21 cellular contexts compared by ENCODE assay signal in genomic region chr14:105382343-105383082, GRCh38. TPM values are rescaled to one million over a fixed set of nuclear protein-coding genes. Genes with fewer than 3 reads are reported as not detected.
"Had no signal": no experiment of that assay in that cellular context is flagged by ENCODE, and none has a peak within 500 bp of the region (broad histone marks: within the 10 kb centered on the region; RNA-seq: fewer than 3 reads in every experiment).

No MANE protein-coding gene starts in this region.

- DNase-seq: central memory CD4-positive, alpha-beta T cell; colonic mucosa; dermis blood vessel endothelial cell; effector memory CD8-positive, alpha-beta T cell; hypothalamus; lower lobe of right lung; nephron progenitor cell; occipital lobe; retina; stimulated activated CD4-positive, alpha-beta T cell treated with anti-CD3 and anti-CD28 coated beads, Interleukin-2, amount 100 ng/mL, for 24 hours; stimulated activated CD4-positive, alpha-beta T cell treated with anti-CD3 and anti-CD28 coated beads, Interleukin-4, amount 100 ng/mL, for 24 hours; stimulated activated naive CD4-positive, alpha-beta T cell treated with Interleukin-2 at 50 U/mL for 16 hours; stomach; thyroid gland had no signal

- H3K36me3 ChIP-seq: colonic mucosa had no signal

- H3K9me3 Mint-ChIP-seq: effector memory CD8-positive, alpha-beta T cell; naive thymus-derived CD8-positive, alpha-beta T cell; nephron progenitor cell; stimulated activated effector memory CD8-positive, alpha-beta T cell treated with anti-CD3 and anti-CD28 coated beads, Interleukin-12 subunit alpha, Interleukin-12 subunit beta, amount 100 ng/mL, for 72 hours; type B pancreatic cell had no signal

- H3K36me3 Mint-ChIP-seq: stimulated activated effector memory CD8-positive, alpha-beta T cell treated with anti-CD3 and anti-CD28 coated beads, Interleukin-12 subunit alpha, Interleukin-12 subunit beta, amount 100 ng/mL, for 72 hours had no signal

- H3K4me1 Mint-ChIP-seq: nephron progenitor cell; stimulated activated effector memory CD8-positive, alpha-beta T cell treated with anti-CD3 and anti-CD28 coated beads, Interleukin-12 subunit alpha, Interleukin-12 subunit beta, amount 100 ng/mL, for 72 hours had no signal

- H3K4me1 ChIP-seq: colonic mucosa, left lung, lower lobe of right lung, pancreas, thyroid gland had no signal

- H3K27ac ChIP-seq: colonic mucosa, left lung, lower lobe of right lung, pancreas, stomach, thyroid gland had no signal

- H3K4me2 ChIP-seq: smooth muscle cell had no signal

- H3K27ac Mint-ChIP-seq: effector memory CD8-positive, alpha-beta T cell; nephron progenitor cell; stimulated activated effector memory CD8-positive, alpha-beta T cell treated with anti-CD3 and anti-CD28 coated beads, Interleukin-12 subunit alpha, Interleukin-12 subunit beta, amount 100 ng/mL, for 72 hours; type B pancreatic cell had no signal

- H3K9me3 ChIP-seq: colonic mucosa, left lung, lower lobe of right lung, pancreas, stomach, thyroid gland had no signal

- H3K27me3 Mint-ChIP-seq: effector memory CD8-positive, alpha-beta T cell; naive thymus-derived CD8-positive, alpha-beta T cell; type B pancreatic cell had no signal

- H3K27me3 ChIP-seq: colonic mucosa, left lung, pancreas, stomach, thyroid gland had no signal

- H3K4me3 Mint-ChIP-seq: effector memory CD8-positive, alpha-beta T cell; naive thymus-derived CD8-positive, alpha-beta T cell; nephron progenitor cell; stimulated activated effector memory CD8-positive, alpha-beta T cell treated with anti-CD3 and anti-CD28 coated beads, Interleukin-12 subunit alpha, Interleukin-12 subunit beta, amount 100 ng/mL, for 72 hours; type B pancreatic cell had no signal

- H3K4me3 ChIP-seq: colonic mucosa, left lung, lower lobe of right lung, pancreas, smooth muscle cell, stomach, thyroid gland had no signal

RNA-seq across cellular contexts. Expression of gene TEX22, which starts 15.8 kb away (rescaled TPM):
- total RNA-seq: mesenteric fat pad had no signal
